In genomic region chr6:136823128-136823660, GRCh38 we compare ENCODE assay signal across 8 cellular contexts. TPM values are rescaled to one million over a fixed set of nuclear protein-coding genes. Genes with fewer than 3 reads are reported as not detected.
DNase-seq lines count a peak whose midpoint lies in the region; ATAC-seq and TF ChIP-seq lines count a peak whose summit lies in the region.

No MANE protein-coding gene starts in this region.

- intact Hi-C loops in OCI-LY7 (cut with micrococcal nuclease; ENCODE audit: unreplicated experiment), result no loop called here

- H3K36me3 ChIP-seq in CD4-positive, CD25-positive, alpha-beta regulatory T cell (ENCODE audit: control insufficient read depth, insufficient read depth, low read length), result peaks cover 9% of the 10 kb centered on the region
- peaks cover 8% of the 10 kb centered on the region for H3K36me3 ChIP-seq in OCI-LY7 (ENCODE audit: insufficient read depth, low read length)

- peak overlapping the region; percentile 65 for H3K4me3 ChIP-seq in CD4-positive, CD25-positive, alpha-beta regulatory T cell (ENCODE audit: low read depth, low read length)
- peak overlapping the region; percentile 76 for H3K4me3 ChIP-seq in OCI-LY7 (ENCODE audit: low read depth, low read length, poor library complexity, severe bottlenecking)

- H3K4me1 Mint-ChIP-seq in CD4-positive, CD25-positive, alpha-beta regulatory T cell, result peaks cover 23 to 48% (median 32%) of the 10 kb centered on the region in 4 donors
- H3K4me1 Mint-ChIP-seq in effector memory CD8-positive, alpha-beta T cell (ENCODE audit: low read depth in 2 of 2), result peaks cover 16 to 27% of the 10 kb centered on the region in 2 donors
- peaks cover 8% of the 10 kb centered on the region for H3K4me1 Mint-ChIP-seq in neural crest cell

- in situ Hi-C loops in G401 (cut with HindIII; ENCODE audit: low sequenced_read_pairs), result no loop called here

- no peaks in the 10 kb centered on the region for H4K20me1 ChIP-seq in OCI-LY7 (ENCODE audit: insufficient read depth, low read length)

- no peak for ATAC-seq in CD4-positive, CD25-positive, alpha-beta regulatory T cell (ENCODE audit: low read depth in 2 of 2)
- no peak for ATAC-seq in effector memory CD8-positive, alpha-beta T cell (replicated peaks)
- ATAC-seq in HG02885 (IDR thresholded peaks at IDR 0.05; ENCODE audit: poor library complexity, unreplicated experiment), result no peak

- peak overlapping the region; percentile 89 for H3K27ac ChIP-seq in CD4-positive, CD25-positive, alpha-beta regulatory T cell (ENCODE audit: insufficient read depth, low read length, poor library complexity, severe bottlenecking)
- no peak overlapping the region for H3K27ac ChIP-seq in OCI-LY7 (ENCODE audit: low read depth, low read length, poor library complexity, severe bottlenecking)

- peak overlapping the region; percentile 100; the same call in 1 of the 2 replicates for H2AFZ ChIP-seq in OCI-LY7 (ENCODE audit: low read length)

- peaks cover 4% of the 10 kb centered on the region for H3K27me3 Mint-ChIP-seq in CD4-positive, CD25-positive, alpha-beta regulatory T cell
- H3K27me3 Mint-ChIP-seq in effector memory CD8-positive, alpha-beta T cell, result peaks cover 4 to 6% of the 10 kb centered on the region in 2 donors
- peaks cover 8% of the 10 kb centered on the region for H3K27me3 Mint-ChIP-seq in neural crest cell (ENCODE audit: low read depth)

- H3K9me3 ChIP-seq in CD4-positive, CD25-positive, alpha-beta regulatory T cell (ENCODE audit: control insufficient read depth in 2 of 2, low read length in 2 of 2), result no peaks in the 10 kb centered on the region
- no peaks in the 10 kb centered on the region for H3K9me3 ChIP-seq in OCI-LY7 (ENCODE audit: low read length)

- no peaks in the 10 kb centered on the region for H3K27me3 ChIP-seq in CD4-positive, CD25-positive, alpha-beta regulatory T cell (ENCODE audit: control insufficient read depth, insufficient read depth, low read length)

- no peaks in the 10 kb centered on the region for H3K79me2 ChIP-seq in OCI-LY7 (ENCODE audit: insufficient read depth, low read depth, low read length)

- POLR2A ChIA-PET in OCI-LY7 (lab: Charles Lee), result interaction anchor here (1.1 kb wide), 1 partner anchor 20 kb away, joined by 3 read pairs; no protein-coding TSS in a partner anchor

- peaks cover 10% of the 10 kb centered on the region for H3K4me1 ChIP-seq in CD4-positive, CD25-positive, alpha-beta regulatory T cell (ENCODE audit: control insufficient read depth, insufficient read depth, low read length, poor library complexity, severe bottlenecking)
- peaks cover 14% of the 10 kb centered on the region for H3K4me1 ChIP-seq in OCI-LY7 (ENCODE audit: insufficient read depth, low read length, poor library complexity, severe bottlenecking)

- no TSS peak for BruUV-seq in OCI-LY7 (replicated peaks; lab: Mats Ljungman, UMichigan)

- H3K4me2 ChIP-seq in OCI-LY7 (ENCODE audit: low read length), result peak overlapping the region; percentile 78

- H3K9me3 Mint-ChIP-seq in CD4-positive, CD25-positive, alpha-beta regulatory T cell, result peaks cover 0 to 1% (median 0%) of the 10 kb centered on the region in 7 donors
- no peaks in the 10 kb centered on the region for H3K9me3 Mint-ChIP-seq in effector memory CD8-positive, alpha-beta T cell
- H3K9me3 Mint-ChIP-seq in neural crest cell, result no peaks in the 10 kb centered on the region

- H3K36me3 Mint-ChIP-seq in CD4-positive, CD25-positive, alpha-beta regulatory T cell, result peaks cover 27% of the 10 kb centered on the region
- H3K36me3 Mint-ChIP-seq in effector memory CD8-positive, alpha-beta T cell (ENCODE audit: insufficient read depth), result peaks cover 20% of the 10 kb centered on the region
- peaks cover 11% of the 10 kb centered on the region for H3K36me3 Mint-ChIP-seq in neural crest cell (ENCODE audit: low read depth)

- H3K9me2 ChIP-seq in OCI-LY7 (ENCODE audit: insufficient read depth, low read length), result no peaks in the 10 kb centered on the region

- TF ChIP-seq CTCF in OCI-LY7 (conservative IDR thresholded peaks at IDR 0.05; ENCODE audit: low read length), result no peak
- TF ChIP-seq CTCF in neural crest cell (conservative IDR thresholded peaks at IDR 0.05), result no peak

- H3K4me3 Mint-ChIP-seq in CD4-positive, CD25-positive, alpha-beta regulatory T cell, result peak overlapping the region; percentile 88 to 97 (median 92)
- peak overlapping the region; percentile 93 to 94 for H3K4me3 Mint-ChIP-seq in effector memory CD8-positive, alpha-beta T cell
- peak overlapping the region; percentile 91 for H3K4me3 Mint-ChIP-seq in neural crest cell

- no peak for DNase-seq in CD4-positive, CD25-positive, alpha-beta regulatory T cell
- DNase-seq in OCI-LY7 (ENCODE audit: low spot score) (no peak), neural crest cell (ENCODE audit: low read depth, low spot score) (peak; percentile 5), NCI-H748 treated with DMSO at 0.1 percent for 48 hours (lab: John Stamatoyannopoulos, UW) (no peak), NCI-H446 treated with DMSO at 0.1 percent for 48 hours (lab: John Stamatoyannopoulos, UW) (no peak), G401 (ENCODE audit: low spot score) (no peak)
- DNase-seq in effector memory CD8-positive, alpha-beta T cell, result peak; percentile 2 to 10 (median 2)

- peak overlapping the region; percentile 74 to 95 (median 95) for H3K27ac Mint-ChIP-seq in CD4-positive, CD25-positive, alpha-beta regulatory T cell
- peak overlapping the region; percentile 93 to 95 for H3K27ac Mint-ChIP-seq in effector memory CD8-positive, alpha-beta T cell
- peak overlapping the region; percentile 86 for H3K27ac Mint-ChIP-seq in neural crest cell (ENCODE audit: unreplicated experiment)

- CTCF ChIA-PET in OCI-LY7 (lab: Charles Lee; ENCODE audit: unreplicated experiment), result no interaction called here

RNA-seq across cellular contexts. Expression of gene PEX7, which starts 0.8 kb away (rescaled TPM):
- total RNA-seq in CD4-positive, CD25-positive, alpha-beta regulatory T cell, result 4.1 TPM
- polyA plus RNA-seq in CD4-positive, CD25-positive, alpha-beta regulatory T cell, result 1 to 10 TPM; 4.8 to 9.4 (median 6.3) TPM
- 7.3 and 8.4 TPM in 2 replicates for total RNA-seq in OCI-LY7 (2014; rRNA removed; shearing (Covaris generic))
- 5.8 and 7.9 TPM in 2 replicates for total RNA-seq in OCI-LY7 (2022)
- total RNA-seq in neural crest cell, result 4.5 and 5.3 TPM in 2 replicates
- total RNA-seq in G401 (2014; rRNA removed; shearing (Covaris generic)), result 4.6 and 5.8 TPM in 2 replicates

RNA-seq across cellular contexts. Expression of gene MAP3K5, which starts 30.9 kb away (rescaled TPM):
- 44.0 TPM for total RNA-seq in CD4-positive, CD25-positive, alpha-beta regulatory T cell
- polyA plus RNA-seq in CD4-positive, CD25-positive, alpha-beta regulatory T cell, result 10 to 100 TPM; 14.4 to 25.9 (median 17.9) TPM
- total RNA-seq in OCI-LY7 (2014; rRNA removed; shearing (Covaris generic)), result 12.0 and 13.8 TPM in 2 replicates
- total RNA-seq in OCI-LY7 (2022), result 16.6 and 17.1 TPM in 2 replicates
- total RNA-seq in neural crest cell, result 0.09 TPM in 2 replicates
- total RNA-seq in G401 (2014; rRNA removed; shearing (Covaris generic)), result not detected in 2 replicates

Comparison
In these comparisons a context has a peak if more than half of its experiments do, and no peak if none do; other contexts are left out.
1. DNase-seq: peak in effector memory CD8-positive, alpha-beta T cell (3 of 3) and neural crest cell (single experiment); none in CD4-positive, CD25-positive, alpha-beta regulatory T cell (0 of 3), OCI-LY7 (single experiment), NCI-H748 treated with DMSO at 0.1 percent for 48 hours (single experiment), NCI-H446 treated with DMSO at 0.1 percent for 48 hours (single experiment) and G401 (single experiment).
2. RNA of gene MAP3K5, which starts 30.9 kb away (total RNA-seq): 44.0 TPM in CD4-positive, CD25-positive, alpha-beta regulatory T cell (single experiment) and 12.0 to 17.1 TPM in OCI-LY7; 0.09 TPM in neural crest cell and not detected in G401; every median in the first group is over 10 times any median in the second.
3. Peak in every context shown above with its lines, with median percentiles within 50 percentile points of each other: H3K27ac Mint-ChIP-seq and H3K4me3 Mint-ChIP-seq.